20 cellular contexts compared by ENCODE assay signal in genomic region chr10:27792191-27792590, GRCh38. TPM values are rescaled to one million over a fixed set of nuclear protein-coding genes. Genes with fewer than 3 reads are reported as not detected.
A peak's percentile ranks its signal among the peaks of the same experiment; 100 is the strongest.
DNase-seq lines count a peak whose midpoint lies in the region; ATAC-seq and TF ChIP-seq lines count a peak whose summit lies in the region.
"Had no signal": no experiment of that assay in that cellular context is flagged by ENCODE, and none has a peak within 500 bp of the region (broad histone marks: within the 10 kb centered on the region; RNA-seq: fewer than 3 reads in every experiment).

No MANE protein-coding gene starts in this region.

- peak; percentile 13 for DNase-seq in AG09309 (ENCODE audit: low read depth)
- DNase-seq in IMR-90: peak; percentile 15
- DNase-seq in brain microvascular endothelial cell: peak; percentile 56
- peak; percentile 7 for DNase-seq in iris pigment epithelial cell (ENCODE audit: low read depth)
- no peak for DNase-seq in caudate nucleus (lab: John Stamatoyannopoulos, UW)
- DNase-seq in DMS79 (lab: John Stamatoyannopoulos, UW): no peak
- no peak for DNase-seq in SHP77 (lab: John Stamatoyannopoulos, UW)
- DNase-seq: Calu3, DND-41, H9, KBM-7, MG63, NCI-H2029, NCI-H446 treated with DMSO at 0.1 percent for 48 hours, NCI-H526, SHP77 treated with DMSO at 0.1 percent for 48 hours had no signal

- H2BK120ac ChIP-seq in IMR-90 (ENCODE audit: low read depth, low read length): no peak overlapping the region

- H3K9me3 ChIP-seq in IMR-90 (ENCODE audit: control insufficient read depth, insufficient read depth, low read length): no peaks in the 10 kb centered on the region
- H3K9me3 ChIP-seq: MG63 had no signal

- no peak overlapping the region for H2BK5ac ChIP-seq in IMR-90 (ENCODE audit: low read depth, low read length, poor library complexity, severe bottlenecking)

- H2BK15ac ChIP-seq in IMR-90 (ENCODE audit: low read depth, low read length): no peak overlapping the region

- H2AK5ac ChIP-seq in IMR-90 (ENCODE audit: low read depth, low read length): no peak overlapping the region

- TF ChIP-seq POLR2A in IMR-90 (IDR thresholded peaks at IDR 0.05; ENCODE audit: low read depth, low read length): no peak

- dilution Hi-C loops in IMR-90 (cut with HindIII; ENCODE audit: low sequenced_read_pairs, unreplicated experiment): no loop called here

- no peaks in the 10 kb centered on the region; the same call in 1 of the 2 replicates for H3K27me3 ChIP-seq in IMR-90 (ENCODE audit: control insufficient read depth, insufficient read depth, low read length)
- H3K27me3 ChIP-seq in brain microvascular endothelial cell (replicated peaks): no peaks in the 10 kb centered on the region
- H3K27me3 ChIP-seq: MG63 had no signal

- H3K14ac ChIP-seq in IMR-90 (replicated peaks; ENCODE audit: low read depth, low read length): no peak overlapping the region

- no peak overlapping the region for H3K9ac ChIP-seq in IMR-90 (ENCODE audit: low read depth, low read length)

- no peaks in the 10 kb centered on the region for H3K9me1 ChIP-seq in IMR-90 (ENCODE audit: insufficient read depth, low read length)

- TF ChIP-seq CTCF in AG09309 (IDR thresholded peaks at IDR 0.05; ENCODE audit: control insufficient read depth, insufficient read depth, low read depth, low read length, missing control alignments) (no peak), IMR-90 (conservative IDR thresholded peaks at IDR 0.05; ENCODE audit: low read depth, low read length) (no peak), brain microvascular endothelial cell (IDR thresholded peaks at IDR 0.05; ENCODE audit: low read depth, low read length, missing control alignments) (no peak)

- peak; percentile 49 for ATAC-seq in IMR-90 (ENCODE audit: low read depth)

- CTCF ChIA-PET in IMR-90 (lab: Yijun Ruan, JAX): interaction anchor here (0.6 to 1.1 kb wide), 2 partner anchors 50 to 253 kb away, joined by 3 to 4 read pairs; no protein-coding TSS in a partner anchor

- no peak overlapping the region for H3K4ac ChIP-seq in IMR-90 (ENCODE audit: low read depth, low read length)

- in situ Hi-C loops in IMR-90 (cut with MboI; ENCODE audit: low sequenced_read_pairs) (no loop called here), brain microvascular endothelial cell (cut with HindIII; ENCODE audit: low pct_ligation_motif_present, low sequenced_read_pairs) (no loop called here)

- H4K91ac ChIP-seq in IMR-90 (ENCODE audit: insufficient read depth, low read depth, low read length): no peak overlapping the region

- no peaks in the 10 kb centered on the region for H3K79me1 ChIP-seq in IMR-90 (ENCODE audit: low read depth in 1 of 2, low read length in 2 of 2)

- H3K56ac ChIP-seq in IMR-90 (ENCODE audit: extremely low read depth, insufficient read depth, low read length): no peak overlapping the region

- H3K4me3 ChIP-seq in AG09309 (ENCODE audit: control insufficient read depth, low read depth, low read length) (no peak overlapping the region), IMR-90 (ENCODE audit: insufficient read depth, low read depth, low read length) (no peak overlapping the region), brain microvascular endothelial cell (ENCODE audit: low read depth, low read length) (no peak overlapping the region)
- H3K4me3 ChIP-seq: MG63, SK-N-MC had no signal

- H4K20me1 ChIP-seq in IMR-90 (ENCODE audit: insufficient read depth, low read length): no peaks in the 10 kb centered on the region

- intact Hi-C loops in IMR-90 (cut with micrococcal nuclease): no loop called here

- WGBS in IMR-90 (ENCODE audit: extremely low coverage in 2 of 2, insufficient read length in 1 of 2), 2 experiments: 60% methylated on average over 1 of the region's 2 CpGs; no CpG with 5 or more reads in 1 of the 2 experiments

- no peak overlapping the region for H4K8ac ChIP-seq in IMR-90 (ENCODE audit: low read depth in 2 of 2, low read length in 2 of 2)

- H2BK20ac ChIP-seq in IMR-90 (ENCODE audit: low read depth, low read length): no peak overlapping the region

- H3K4me2 ChIP-seq in IMR-90 (ENCODE audit: low read depth, low read length): no peak overlapping the region

- H3K18ac ChIP-seq in IMR-90 (ENCODE audit: low read depth, low read length): no peak overlapping the region

- TF ChIP-seq RAD21 in IMR-90 (IDR thresholded peaks at IDR 0.05; ENCODE audit: low read length): no peak

- H2AFZ ChIP-seq in IMR-90 (replicated peaks; ENCODE audit: low read length, poor library complexity): no peak overlapping the region

- POLR2A ChIA-PET in IMR-90 (lab: Charles Lee; ENCODE audit: unreplicated experiment): no interaction called here

- H4K5ac ChIP-seq in IMR-90 (ENCODE audit: low read depth, low read length): no peak overlapping the region

- H3K36me3 ChIP-seq in IMR-90 (ENCODE audit: control insufficient read depth, insufficient read depth, low read length) (no peaks in the 10 kb centered on the region), brain microvascular endothelial cell (replicated peaks) (no peaks in the 10 kb centered on the region)
- H3K36me3 ChIP-seq: MG63 had no signal

- H3K27ac ChIP-seq in IMR-90 (ENCODE audit: insufficient read depth, low read length) (no peak overlapping the region), brain microvascular endothelial cell (no peak overlapping the region), caudate nucleus (ENCODE audit: low read depth, low read length) (no peak overlapping the region)
- H3K27ac ChIP-seq: 22Rv1, RWPE1, SK-N-MC had no signal

- BruUV-seq in IMR-90 (replicated peaks; lab: Mats Ljungman, UMichigan): no TSS peak

- H3K23ac ChIP-seq in IMR-90 (ENCODE audit: low read depth, low read length): no peak overlapping the region

- no peaks in the 10 kb centered on the region for H3K4me1 ChIP-seq in IMR-90 (ENCODE audit: control insufficient read depth, insufficient read depth, low read length)

- H2AK9ac ChIP-seq in IMR-90 (replicated peaks; ENCODE audit: low read depth, low read length, poor library complexity): no peak overlapping the region

TF ChIP-seq in IMR-90, 13 proteins besides CTCF, POLR2A, EP300 and RAD21:
- TF ChIP-seq FOS (IDR thresholded peaks at IDR 0.05; ENCODE audit: low read depth, low read length) (no peak), USF2 (IDR thresholded peaks at IDR 0.05; ENCODE audit: low read depth, low read length) (no peak), MAFK (IDR thresholded peaks at IDR 0.05; ENCODE audit: low read depth, low read length) (no peak), ELK1 (IDR thresholded peaks at IDR 0.05; ENCODE audit: borderline replicate concordance, low read depth, low read length) (no peak), SMC3 (IDR thresholded peaks at IDR 0.05; ENCODE audit: low read depth, low read length) (no peak), BHLHE40 (IDR thresholded peaks at IDR 0.05; ENCODE audit: low read depth, low read length) (no peak), RCOR1 (IDR thresholded peaks at IDR 0.05; ENCODE audit: insufficient replicate concordance, low read length) (no peak), CEBPB (IDR thresholded peaks at IDR 0.05; ENCODE audit: low read depth, low read length) (no peak), RFX5 (IDR thresholded peaks at IDR 0.05; ENCODE audit: low read depth, low read length) (no peak), NFE2L2 (IDR thresholded peaks at IDR 0.05; ENCODE audit: low read depth, low read length) (no peak), CHD1 (IDR thresholded peaks at IDR 0.05; ENCODE audit: low read depth, low read length) (no peak), MAZ (IDR thresholded peaks at IDR 0.05; ENCODE audit: borderline replicate concordance, low read depth, low read length) (no peak), MXI1 (IDR thresholded peaks at IDR 0.05; ENCODE audit: borderline replicate concordance, low read depth, low read length) (no peak)

RNA-seq across cellular contexts. Expression of gene MKX, which starts 46.6 kb away (rescaled TPM):
- 0.28 and 0.36 TPM in 2 replicates for total RNA-seq in IMR-90 (2012; rRNA removed)
- polyA plus RNA-seq in IMR-90 (2012; rRNA removed): 0.10 and 0.11 TPM in 2 replicates
- 0.10 and 0.24 TPM in 2 replicates for polyA plus RNA-seq in IMR-90 (2012; cell fraction: cytosol; rRNA removed)
- polyA plus RNA-seq in IMR-90 (2012; cell fraction: nucleus; rRNA removed; ENCODE audit: low replicate concordance): 0.04 and 0.16 TPM in 2 replicates
- total RNA-seq: G401 had no signal

Comparison
In these comparisons a context has a peak if more than half of its experiments do, and no peak if none do; other contexts are left out.
1. DNase-seq: peak in AG09309 (single experiment), IMR-90 (single experiment), brain microvascular endothelial cell (single experiment) and iris pigment epithelial cell (single experiment); none in caudate nucleus (0 of 61), DMS79 (single experiment) and SHP77 (0 of 2).